ENCODE assay signal across 19 cellular contexts in the genomic region with DNA sequence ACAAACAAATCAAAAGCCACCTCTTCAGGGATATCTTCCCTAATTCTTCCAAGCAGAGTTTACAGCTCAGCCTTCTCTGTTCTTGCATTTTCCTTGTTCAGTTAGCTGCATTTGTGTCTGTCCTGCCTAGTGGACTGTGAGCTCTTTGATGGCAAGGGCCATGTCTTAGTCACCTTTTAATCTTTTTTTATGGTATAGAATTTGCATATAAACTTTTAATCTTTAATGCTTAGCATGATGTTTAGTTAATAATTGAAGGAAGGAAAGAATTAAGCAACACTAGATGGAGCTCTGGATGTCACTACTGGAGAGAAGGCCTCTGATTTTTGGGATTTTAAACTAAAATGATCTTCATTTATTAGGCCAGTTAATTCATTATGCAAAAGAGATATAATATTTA. TPM values are rescaled to one million over a fixed set of nuclear protein-coding genes. Genes with fewer than 3 reads are reported as not detected.
DNase-seq lines count a peak whose midpoint lies in the region; ATAC-seq and TF ChIP-seq lines count a peak whose summit lies in the region.
"Had no signal": no experiment of that assay in that cellular context is flagged by ENCODE, and none has a peak within 500 bp of the region (broad histone marks: within the 10 kb centered on the region; RNA-seq: fewer than 3 reads in every experiment).

No MANE protein-coding gene starts in this region.

- peaks cover 9% of the 10 kb centered on the region for H3K36me3 Mint-ChIP-seq in activated T-helper 17 cell treated with anti-CD3 and anti-CD28 coated beads, Interleukin-2, amount 50 U/mL, for 72 hours (ENCODE audit: low read depth)
- H3K36me3 Mint-ChIP-seq in activated CD4-positive, alpha-beta memory T cell treated with anti-CD3 and anti-CD28 coated beads, Interleukin-2, amount 10 ng/mL, durations not matched to agents 7 days and 5 days (ENCODE audit: low read depth), result peaks cover 8% of the 10 kb centered on the region

- CTCF ChIA-PET in RWPE1 (lab: Yijun Ruan, JAX), result no interaction called here
- CTCF ChIA-PET in activated CD4-positive, alpha-beta memory T cell treated with anti-CD3 and anti-CD28 coated beads, Interleukin-2, amount 10 ng/mL, durations not matched to agents 7 days and 5 days (lab: Charles Lee), result interaction anchor here (0.7 to 2.1 kb wide), 5 partner anchors 9 to 402 kb away, joined by 3 to 6 read pairs (median 4); a partner anchor contains a TSS

- H3K27me3 ChIP-seq in foreskin keratinocyte, result no peaks in the 10 kb centered on the region
- H3K27me3 ChIP-seq: MG63 had no signal

- TF ChIP-seq CTCF in RWPE1 (conservative IDR thresholded peaks at IDR 0.05; ENCODE audit: low read depth) (no peak), foreskin keratinocyte (conservative IDR thresholded peaks at IDR 0.05) (peak; percentile 28)

- no peaks in the 10 kb centered on the region for H3K4me1 ChIP-seq in foreskin keratinocyte

- no peaks in the 10 kb centered on the region for H3K27me3 Mint-ChIP-seq in activated T-helper 17 cell treated with anti-CD3 and anti-CD28 coated beads, Interleukin-2, amount 50 U/mL, for 72 hours
- no peaks in the 10 kb centered on the region for H3K27me3 Mint-ChIP-seq in activated CD4-positive, alpha-beta memory T cell treated with anti-CD3 and anti-CD28 coated beads, Interleukin-2, amount 10 ng/mL, durations not matched to agents 7 days and 5 days
- H3K27me3 Mint-ChIP-seq: activated B cell treated with CpG ODN at 0.5 μM for 24 hours; activated naive CD4-positive, alpha-beta T cell treated with anti-CD3 and anti-CD28 coated beads, Interleukin-2, amount 50 U/mL, for 24 hours had no signal

- peak overlapping the region; percentile 23; the same call in 1 of the 2 replicates for H3K27ac ChIP-seq in RWPE1
- no peak overlapping the region for H3K27ac ChIP-seq in foreskin keratinocyte

- H3K27ac Mint-ChIP-seq in activated T-helper 17 cell treated with anti-CD3 and anti-CD28 coated beads, Interleukin-2, amount 50 U/mL, for 72 hours, result no peak overlapping the region
- H3K27ac Mint-ChIP-seq in activated CD4-positive, alpha-beta memory T cell treated with anti-CD3 and anti-CD28 coated beads, Interleukin-2, amount 10 ng/mL, durations not matched to agents 7 days and 5 days, result no peak overlapping the region
- H3K27ac Mint-ChIP-seq: activated B cell treated with CpG ODN at 0.5 μM for 24 hours; activated CD8-positive, alpha-beta T cell treated with anti-CD3 and anti-CD28 coated beads, Interleukin-2, amount 10 ng/mL, durations not matched to agents 7 days and 5 days; activated naive CD4-positive, alpha-beta T cell treated with anti-CD3 and anti-CD28 coated beads, Interleukin-2, amount 50 U/mL, for 24 hours had no signal

- POLR2A ChIA-PET in RWPE1 (lab: Yijun Ruan, JAX; ENCODE audit: low non-redundant PET), result interaction anchor here (1.1 to 1.3 kb wide), 2 partner anchors 12 to 67 kb away, joined by 4 read pairs; a partner anchor contains a TSS
- POLR2A ChIA-PET in activated CD4-positive, alpha-beta memory T cell treated with anti-CD3 and anti-CD28 coated beads, Interleukin-2, amount 10 ng/mL, durations not matched to agents 7 days and 5 days (lab: Charles Lee), result interaction anchor here (0.6 to 1.5 kb wide), 7 partner anchors 10 to 250 kb away, joined by 3 to 5 read pairs (median 3); a partner anchor contains a TSS

- DNase-seq in ELR (ENCODE audit: low read depth) (peak; percentile 15), RWPE1 (ENCODE audit: low spot score) (no peak), foreskin keratinocyte (no peak), renal cortical epithelial cell (ENCODE audit: low read depth) (peak; percentile 45), AML-193 (lab: John Stamatoyannopoulos, UW) (no peak), DMS153 treated with DMSO at 0.1 percent for 48 hours (lab: John Stamatoyannopoulos, UW; ENCODE audit: unreplicated experiment) (no peak)
- DNase-seq in activated CD4-positive, alpha-beta memory T cell treated with anti-CD3 and anti-CD28 coated beads, Interleukin-2, amount 10 ng/mL, durations not matched to agents 7 days and 5 days, result no peak
- DNase-seq: activated B cell treated with CpG ODN at 0.5 μM for 24 hours; activated CD8-positive, alpha-beta T cell treated with anti-CD3 and anti-CD28 coated beads, Interleukin-2, amount 10 ng/mL, durations not matched to agents 7 days and 5 days; activated T-cell treated with anti-CD3 and anti-CD28 coated beads, Interleukin-2, amount 50 U/mL, for 4 hours; effector CD8-positive, alpha-beta T cell; head of caudate nucleus; MG63; NCI-H1436 treated with DMSO at 0.1 percent for 48 hours; NCI-H82; OCI-M1; stimulated activated CD4-positive, alpha-beta T cell treated with anti-CD3 and anti-CD28 coated beads, Interleukin-12 subunit alpha, Interleukin-12 subunit beta, amount 100 ng/mL, for 4 hours had no signal

- ATAC-seq in foreskin keratinocyte, result no peak
- ATAC-seq in activated T-helper 17 cell treated with anti-CD3 and anti-CD28 coated beads, Interleukin-2, amount 50 U/mL, for 72 hours (replicated peaks), result no peak
- ATAC-seq: activated CD8-positive, alpha-beta T cell treated with anti-CD3 and anti-CD28 coated beads, Interleukin-2, amount 10 ng/mL, durations not matched to agents 7 days and 5 days; activated T-cell treated with anti-CD3 and anti-CD28 coated beads, Interleukin-2, amount 50 U/mL, for 4 hours had no signal

- no peak overlapping the region for H3K4me3 Mint-ChIP-seq in activated T-helper 17 cell treated with anti-CD3 and anti-CD28 coated beads, Interleukin-2, amount 50 U/mL, for 72 hours
- H3K4me3 Mint-ChIP-seq in activated CD4-positive, alpha-beta memory T cell treated with anti-CD3 and anti-CD28 coated beads, Interleukin-2, amount 10 ng/mL, durations not matched to agents 7 days and 5 days, result no peak overlapping the region
- H3K4me3 Mint-ChIP-seq: activated B cell treated with CpG ODN at 0.5 μM for 24 hours; activated CD8-positive, alpha-beta T cell treated with anti-CD3 and anti-CD28 coated beads, Interleukin-2, amount 10 ng/mL, durations not matched to agents 7 days and 5 days; activated naive CD4-positive, alpha-beta T cell treated with anti-CD3 and anti-CD28 coated beads, Interleukin-2, amount 50 U/mL, for 24 hours; activated T-cell treated with anti-CD3 and anti-CD28 coated beads, Interleukin-2, amount 50 U/mL, for 4 hours had no signal

- no peaks in the 10 kb centered on the region for H3K4me1 Mint-ChIP-seq in activated T-helper 17 cell treated with anti-CD3 and anti-CD28 coated beads, Interleukin-2, amount 50 U/mL, for 72 hours
- H3K4me1 Mint-ChIP-seq in activated CD4-positive, alpha-beta memory T cell treated with anti-CD3 and anti-CD28 coated beads, Interleukin-2, amount 10 ng/mL, durations not matched to agents 7 days and 5 days, result peaks cover 7% of the 10 kb centered on the region

- H3K9me3 Mint-ChIP-seq in activated T-helper 17 cell treated with anti-CD3 and anti-CD28 coated beads, Interleukin-2, amount 50 U/mL, for 72 hours, result no peaks in the 10 kb centered on the region
- no peaks in the 10 kb centered on the region for H3K9me3 Mint-ChIP-seq in activated CD4-positive, alpha-beta memory T cell treated with anti-CD3 and anti-CD28 coated beads, Interleukin-2, amount 10 ng/mL, durations not matched to agents 7 days and 5 days
- H3K9me3 Mint-ChIP-seq: activated B cell treated with CpG ODN at 0.5 μM for 24 hours; activated naive CD4-positive, alpha-beta T cell treated with anti-CD3 and anti-CD28 coated beads, Interleukin-2, amount 50 U/mL, for 24 hours; activated T-cell treated with anti-CD3 and anti-CD28 coated beads, Interleukin-2, amount 50 U/mL, for 4 hours had no signal

RNA-seq across cellular contexts. Expression of a gene that starts 12.1 kb away (rescaled TPM):
- total RNA-seq in foreskin keratinocyte, result 42.9 and 44.4 TPM in 2 replicates
- polyA plus RNA-seq in foreskin keratinocyte, result 36.4 and 37.7 TPM in 2 replicates
- total RNA-seq in renal cortical epithelial cell, result 42.9 and 47.8 TPM in 2 replicates
- 10 to 100 TPM; 55.8 to 62.5 TPM for total RNA-seq in activated T-helper 17 cell treated with anti-CD3 and anti-CD28 coated beads, Interleukin-2, amount 50 U/mL, for 72 hours
- total RNA-seq in activated CD4-positive, alpha-beta memory T cell treated with anti-CD3 and anti-CD28 coated beads, Interleukin-2, amount 10 ng/mL, durations not matched to agents 7 days and 5 days, result 10 to 100 TPM; 56.8 to 59.3 TPM

RNA-seq across cellular contexts. Expression of a gene that starts 17.2 kb away (rescaled TPM):
- 119 and 120 TPM in 2 replicates for total RNA-seq in foreskin keratinocyte
- polyA plus RNA-seq in foreskin keratinocyte, result 166 and 169 TPM in 2 replicates
- total RNA-seq in renal cortical epithelial cell, result 38.3 and 46.9 TPM in 2 replicates
- total RNA-seq in activated T-helper 17 cell treated with anti-CD3 and anti-CD28 coated beads, Interleukin-2, amount 50 U/mL, for 72 hours, result 10 to 100 TPM; 75.7 to 93.8 TPM
- total RNA-seq in activated CD4-positive, alpha-beta memory T cell treated with anti-CD3 and anti-CD28 coated beads, Interleukin-2, amount 10 ng/mL, durations not matched to agents 7 days and 5 days, result 10 to 100 TPM; 56.6 to 60.6 TPM

RNA-seq across cellular contexts. Expression of a gene that starts 17.5 kb away (rescaled TPM):
- total RNA-seq in foreskin keratinocyte, result 10.3 and 20.5 TPM in 2 replicates
- 8.1 and 15.3 TPM in 2 replicates for polyA plus RNA-seq in foreskin keratinocyte
- 46.0 and 80.8 TPM in 2 replicates for total RNA-seq in renal cortical epithelial cell
- total RNA-seq in activated T-helper 17 cell treated with anti-CD3 and anti-CD28 coated beads, Interleukin-2, amount 50 U/mL, for 72 hours, result 10 to 100 TPM in 1 of 2 donors, 1 to 10 TPM in 1; 9.6 to 16.4 TPM
- 10 to 100 TPM; 27.4 to 29.1 TPM for total RNA-seq in activated CD4-positive, alpha-beta memory T cell treated with anti-CD3 and anti-CD28 coated beads, Interleukin-2, amount 10 ng/mL, durations not matched to agents 7 days and 5 days

RNA-seq across cellular contexts. Expression of a gene that starts 17.5 kb away (rescaled TPM):
- 49.7 and 51.6 TPM in 2 replicates for total RNA-seq in foreskin keratinocyte
- 46.3 and 48.6 TPM in 2 replicates for polyA plus RNA-seq in foreskin keratinocyte
- total RNA-seq in renal cortical epithelial cell, result 60.7 and 111 TPM in 2 replicates
- 10 to 100 TPM; 64.0 to 65.6 TPM for total RNA-seq in activated T-helper 17 cell treated with anti-CD3 and anti-CD28 coated beads, Interleukin-2, amount 50 U/mL, for 72 hours
- 10 to 100 TPM; 64.6 to 68.7 TPM for total RNA-seq in activated CD4-positive, alpha-beta memory T cell treated with anti-CD3 and anti-CD28 coated beads, Interleukin-2, amount 10 ng/mL, durations not matched to agents 7 days and 5 days

RNA-seq across cellular contexts. Expression of a gene that starts 24.9 kb away (rescaled TPM):
- 115 and 119 TPM in 2 replicates for total RNA-seq in foreskin keratinocyte
- 111 and 112 TPM in 2 replicates for polyA plus RNA-seq in foreskin keratinocyte
- 93.5 and 166 TPM in 2 replicates for total RNA-seq in renal cortical epithelial cell
- 10 to 100 TPM; 31.4 to 78.1 TPM for total RNA-seq in activated T-helper 17 cell treated with anti-CD3 and anti-CD28 coated beads, Interleukin-2, amount 50 U/mL, for 72 hours
- total RNA-seq in activated CD4-positive, alpha-beta memory T cell treated with anti-CD3 and anti-CD28 coated beads, Interleukin-2, amount 10 ng/mL, durations not matched to agents 7 days and 5 days, result 10 to 100 TPM; 59.2 to 60.4 TPM

Comparison
In these comparisons a context has a peak if more than half of its experiments do, and no peak if none do; other contexts are left out.
1. DNase-seq: peak in ELR (single experiment) and renal cortical epithelial cell (single experiment); none in RWPE1 (single experiment), foreskin keratinocyte (0 of 2), AML-193 (0 of 2), activated CD4-positive, alpha-beta memory T cell treated with anti-CD3 and anti-CD28 coated beads, Interleukin-2, amount 10 ng/mL, durations not matched to agents 7 days and 5 days (single experiment) and DMS153 treated with DMSO at 0.1 percent for 48 hours (single experiment).